Comparison of ENCODE assay signal across 1 cellular context in genomic region chr5:35003018-35003957, GRCh38.
TF ChIP-seq lines count a peak whose summit lies in the region.

No MANE protein-coding gene starts in this region.

TF ChIP-seq in endothelial cell of umbilical vein, 7 proteins besides CTCF, POLR2A, EP300 and RAD21 (continued from another document):
- TF ChIP-seq MAX (IDR thresholded peaks at IDR 0.05; ENCODE audit: insufficient read depth, insufficient read length) (no peak), POLR2AphosphoS5 (IDR thresholded peaks at IDR 0.05; ENCODE audit: insufficient read depth, low read depth, low read length) (no peak), EZH2 (IDR thresholded peaks at IDR 0.05; ENCODE audit: borderline replicate concordance, low read depth, low read length, severe bottlenecking) (no peak), MYC (IDR thresholded peaks at IDR 0.05; ENCODE audit: low read depth, low read length) (no peak), JUN (IDR thresholded peaks at IDR 0.05; ENCODE audit: borderline replicate concordance, insufficient read depth, insufficient read length, low read depth) (no peak), GATA2 (IDR thresholded peaks at IDR 0.05; ENCODE audit: insufficient read depth, insufficient read length, low read depth, low read length) (no peak)
